8 cellular contexts compared by ENCODE assay signal in the genomic region with DNA sequence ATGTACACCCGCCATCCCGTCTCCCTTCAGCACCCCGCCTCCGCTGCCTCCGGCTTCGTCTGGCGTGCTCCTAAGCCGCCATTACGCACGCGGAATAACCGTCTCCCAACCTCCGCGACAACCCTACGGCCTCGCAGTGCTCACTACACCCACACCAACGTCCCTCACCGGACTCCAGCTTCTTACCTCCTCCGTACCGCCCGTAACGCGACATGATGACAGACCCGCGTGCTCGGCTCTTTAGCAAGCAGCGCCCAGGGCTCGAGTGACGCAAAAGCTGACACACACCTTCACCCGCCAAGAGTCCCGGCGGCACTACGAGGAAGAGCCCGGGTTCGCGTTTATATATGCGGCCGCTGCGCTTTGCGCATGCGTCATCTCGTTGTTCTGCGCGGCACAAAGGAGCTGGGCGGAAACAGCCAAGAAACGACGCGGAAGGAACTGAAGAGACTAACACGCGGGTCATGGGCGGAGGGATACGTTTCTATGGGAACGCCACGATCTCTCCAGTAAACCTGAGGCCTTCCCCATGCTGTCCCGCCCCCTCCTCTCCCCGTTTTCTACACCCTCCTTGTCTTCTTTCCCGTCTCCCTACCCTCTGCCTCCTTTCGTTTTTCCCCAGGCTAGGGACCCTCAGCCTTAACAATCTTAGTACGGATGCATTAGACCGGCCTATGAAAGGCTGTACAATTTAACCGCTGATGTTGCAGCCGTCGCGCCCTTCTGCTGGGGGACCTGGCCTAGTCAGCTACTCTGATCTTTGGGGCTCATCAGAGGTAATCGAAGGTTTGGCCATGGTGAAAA. TPM values are rescaled to one million over a fixed set of nuclear protein-coding genes. Genes with fewer than 3 reads are reported as not detected.
DNase-seq lines count a peak whose midpoint lies in the region; ATAC-seq and TF ChIP-seq lines count a peak whose summit lies in the region.

A gene (minus strand): TSS at position 319 of the 804 bp plus-strand sequence. CDS start 105 bp downstream, at position 214.

- CTCF ChIA-PET in Panc1 (lab: Charles Lee) = no interaction called here

- no TSS peak for BruUV-seq in Panc1 (replicated peaks; lab: Mats Ljungman, UMichigan)

- no peaks in the 10 kb centered on the region for H3K9me3 Mint-ChIP-seq in activated T-cell treated with anti-CD3 and anti-CD28 coated beads, Interleukin-2, amount 50 U/mL, for 4 hours

- TF ChIP-seq CTCF in Panc1 (IDR thresholded peaks at IDR 0.05) = no peak

- peak within 1 kb of the TSS; percentile 98 for H3K27ac ChIP-seq in Panc1 (ENCODE audit: low read length)
- peak within 1 kb of the TSS; percentile 96 to 98 for H3K27ac ChIP-seq in esophagus (ENCODE audit: low read depth in 2 of 2, low read length in 1 of 2)

- WGBS in esophagus, 2 donors = 0 to 1% methylated on average over 65 of the region's 65 CpGs

- in situ Hi-C loops in Panc1 (cut with HindIII; ENCODE audit: low pct_unique_long_range_greater_than_20kb, low sequenced_read_pairs) = no loop called here

- peak; percentile 80 for ATAC-seq in GM21717 (IDR thresholded peaks at IDR 0.05; ENCODE audit: unreplicated experiment)
- ATAC-seq in Panc1 = peak; percentile 94
- ATAC-seq in activated T-cell treated with anti-CD3 and anti-CD28 coated beads, Interleukin-2, amount 50 U/mL, for 4 hours = peak; percentile 77 to 80

- intact Hi-C loops in Panc1 (cut with micrococcal nuclease; ENCODE audit: unreplicated experiment) = no loop called here

- H3K27me3 ChIP-seq in Panc1 (ENCODE audit: control insufficient read depth, insufficient read depth, low read length) (no peaks in the 10 kb centered on the region), esophagus (ENCODE audit: control insufficient read depth in 1 of 2, insufficient read depth in 2 of 2, low read length in 2 of 2) (no peaks in the 10 kb centered on the region), mucosa of stomach (ENCODE audit: control insufficient read depth, insufficient read depth, low read length) (no peaks in the 10 kb centered on the region)

- peaks cover 35% of the 10 kb centered on the region for H3K4me1 ChIP-seq in Panc1 (ENCODE audit: control insufficient read depth, insufficient read depth, low read length)
- H3K4me1 ChIP-seq in esophagus (ENCODE audit: control insufficient read depth in 2 of 2, insufficient read depth in 2 of 2, low read length in 1 of 2) = peaks cover 0 to 2% of the 10 kb centered on the region in 2 donors
- H3K4me1 ChIP-seq in mucosa of stomach (ENCODE audit: control insufficient read depth, insufficient read depth, low read length) = peaks cover 16% of the 10 kb centered on the region

- H3K36me3 ChIP-seq in Panc1 (ENCODE audit: control insufficient read depth, insufficient read depth, low read length) (peaks cover 43% of the 10 kb centered on the region), esophagus (ENCODE audit: control insufficient read depth in 2 of 2, insufficient read depth in 2 of 2, low read length in 1 of 2) (peaks cover 0 to 4% of the 10 kb centered on the region in 2 donors), mucosa of stomach (ENCODE audit: control insufficient read depth, insufficient read depth, low read length) (peaks cover 12% of the 10 kb centered on the region)

- POLR2A ChIA-PET in Panc1 (lab: Charles Lee) = interaction anchor here (0.5 to 2.4 kb wide), 32 partner anchors 9 to 1729 kb away, joined by 3 to 15 read pairs (median 4); a partner anchor contains a TSS

- H3K9me3 ChIP-seq in Panc1 (ENCODE audit: control insufficient read depth, insufficient read depth, low read depth, low read length) (no peaks in the 10 kb centered on the region), esophagus (ENCODE audit: control insufficient read depth in 2 of 2, insufficient read depth in 1 of 2, low read depth in 1 of 2, low read length in 1 of 2) (no peaks in the 10 kb centered on the region), mucosa of stomach (ENCODE audit: control insufficient read depth, low read length) (no peaks in the 10 kb centered on the region)

- H3K4me1 Mint-ChIP-seq in activated T-cell treated with anti-CD3 and anti-CD28 coated beads, Interleukin-2, amount 50 U/mL, for 4 hours (ENCODE audit: low read depth) = peaks cover 49% of the 10 kb centered on the region

- H3K36me3 Mint-ChIP-seq in activated T-cell treated with anti-CD3 and anti-CD28 coated beads, Interleukin-2, amount 50 U/mL, for 4 hours (ENCODE audit: insufficient read depth) = peaks cover 45% of the 10 kb centered on the region

- H3K9ac ChIP-seq in mucosa of stomach (ENCODE audit: low read length) = peak within 1 kb of the TSS; percentile 100

- no peaks in the 10 kb centered on the region for H3K27me3 Mint-ChIP-seq in activated T-cell treated with anti-CD3 and anti-CD28 coated beads, Interleukin-2, amount 50 U/mL, for 4 hours (ENCODE audit: low read depth)

- peak within 1 kb of the TSS; percentile 92 for H3K4me3 Mint-ChIP-seq in activated T-cell treated with anti-CD3 and anti-CD28 coated beads, Interleukin-2, amount 50 U/mL, for 4 hours

- DNase-seq in DMS153 treated with DMSO at 0.1 percent for 48 hours (lab: John Stamatoyannopoulos, UW; ENCODE audit: unreplicated experiment) (peak; percentile 96), KG1 (lab: John Stamatoyannopoulos, UW) (peak; percentile 96), Panc1 (ENCODE audit: low read depth, low spot score) (peak; percentile 97)
- DNase-seq in activated T-cell treated with anti-CD3 and anti-CD28 coated beads, Interleukin-2, amount 50 U/mL, for 4 hours = peak; percentile 98
- DNase-seq in stimulated activated CD8-positive, alpha-beta memory T cell treated with anti-CD3 and anti-CD28 coated beads, Interleukin-7, amount 100 ng/mL, for 1 hour (ENCODE audit: low read depth in 2 of 2) = peak; percentile 98 to 99

- H3K4me3 ChIP-seq in Panc1 (ENCODE audit: low read depth in 2 of 2, low read length in 2 of 2) (peak within 1 kb of the TSS; percentile 98 to 100), esophagus (ENCODE audit: low read depth in 1 of 2, low read length in 2 of 2) (peak within 1 kb of the TSS; percentile 97 to 98), mucosa of stomach (ENCODE audit: low read length) (peak within 1 kb of the TSS; percentile 99)

RNA-seq across cellular contexts. Expression of the gene that starts here (rescaled TPM):
- 220 TPM for total RNA-seq in Panc1 (2021; ENCODE audit: unreplicated experiment)
- polyA plus RNA-seq in Panc1 (2012; ENCODE audit: insufficient read length) = 236 TPM
- total RNA-seq in activated T-cell treated with anti-CD3 and anti-CD28 coated beads, Interleukin-2, amount 50 U/mL, for 4 hours = 100 to 1,000 TPM; 431 to 454 (median 451) TPM
- 100 to 1,000 TPM; 102 to 136 TPM for polyA plus RNA-seq in esophagus

Comparison
In these comparisons a context has a peak if more than half of its experiments do, and no peak if none do; other contexts are left out.
1. Peak in every context shown above with its lines: DNase-seq, ATAC-seq, H3K4me3 ChIP-seq and H3K27ac ChIP-seq.